28 cellular contexts compared by ENCODE assay signal in the genomic region with DNA sequence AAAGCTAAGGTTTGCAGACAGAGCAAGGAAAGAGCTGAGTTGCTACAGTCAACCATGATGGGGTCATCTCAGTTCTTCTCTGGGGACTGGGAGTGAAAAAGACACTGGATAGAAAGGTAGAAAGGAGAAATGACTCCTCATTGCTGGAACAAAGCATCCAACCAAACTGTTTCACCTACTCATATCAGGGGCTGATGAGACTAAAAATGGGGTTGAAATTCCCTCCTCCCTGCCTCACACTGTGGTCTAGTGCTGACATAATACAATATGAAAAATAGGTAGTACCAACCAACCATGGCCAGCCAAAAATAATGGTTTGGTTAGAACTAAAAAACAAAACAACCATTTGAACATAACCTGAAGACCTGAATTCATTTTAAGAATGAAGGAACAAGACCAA.
"Had no signal": no experiment of that assay in that cellular context is flagged by ENCODE, and none has a peak within 500 bp of the region (broad histone marks: within the 10 kb centered on the region; RNA-seq: fewer than 3 reads in every experiment).

No MANE protein-coding gene starts in this region.

- H3K9me3 Mint-ChIP-seq: natural killer cell; stimulated activated effector memory CD8-positive, alpha-beta T cell treated with anti-CD3 and anti-CD28 coated beads, Interleukin-12 subunit alpha, Interleukin-12 subunit beta, amount 100 ng/mL, for 72 hours had no signal

- DNase-seq: natural killer cell; occipital lobe; ovary; posterior cingulate gyrus; psoas muscle; right cardiac atrium; right lobe of liver; sigmoid colon; small intestine; stimulated activated CD4-positive, alpha-beta T cell treated with anti-CD3 and anti-CD28 coated beads, Interleukin-15, amount 100 ng/mL, for 24 hours; stimulated activated CD4-positive, alpha-beta T cell treated with anti-CD3 and anti-CD28 coated beads, Interleukin-2, amount 100 ng/mL, for 24 hours; stimulated activated CD4-positive, alpha-beta T cell treated with anti-CD3 and anti-CD28 coated beads, Interleukin-2, amount 100 ng/mL, for 48 hours; stimulated activated CD4-positive, alpha-beta T cell treated with anti-CD3 and anti-CD28 coated beads, Interleukin-4, amount 100 ng/mL, for 24 hours; stimulated activated naive CD4-positive, alpha-beta T cell; stimulated activated naive CD8-positive, alpha-beta T cell treated with anti-CD3 and anti-CD28 coated beads, Interleukin-15, amount 100 ng/mL, for 72 hours; stimulated activated naive CD8-positive, alpha-beta T cell treated with anti-CD3 and anti-CD28 coated beads, Interleukin-15, Interleukin-2, amounts not matched to agents 100 U/mL and 50 U/mL, for 24 hours; substantia nigra; testis; tibial artery; trophoblast cell; upper lobe of left lung had no signal

- H3K36me3 ChIP-seq: neural progenitor cell, ovary, right lobe of liver, sigmoid colon, suprapubic skin, tibial artery, upper lobe of left lung, vagina had no signal

- ATAC-seq: natural killer cell; psoas muscle; right cardiac atrium; right lobe of liver; stimulated activated effector memory CD8-positive, alpha-beta T cell treated with anti-CD3 and anti-CD28 coated beads, Interleukin-12 subunit alpha, Interleukin-12 subunit beta, amount 100 ng/mL, for 72 hours; stimulated activated naive CD8-positive, alpha-beta T cell treated with anti-CD3 and anti-CD28 coated beads, Interleukin-15, amount 100 ng/mL, for 72 hours; stimulated activated naive CD8-positive, alpha-beta T cell treated with anti-CD3 and anti-CD28 coated beads, Interleukin-15, Interleukin-2, amounts not matched to agents 100 U/mL and 50 U/mL, for 24 hours had no signal

- H3K9me3 ChIP-seq: psoas muscle, right lobe of liver, sigmoid colon, suprapubic skin, testis, tibial artery, upper lobe of left lung, vagina had no signal

- H3K4me2 ChIP-seq: neural progenitor cell had no signal

- H3K4me3 Mint-ChIP-seq: natural killer cell; nephron; neural progenitor cell; stimulated activated effector memory CD8-positive, alpha-beta T cell treated with anti-CD3 and anti-CD28 coated beads, Interleukin-12 subunit alpha, Interleukin-12 subunit beta, amount 100 ng/mL, for 72 hours; stimulated activated naive CD8-positive, alpha-beta T cell treated with anti-CD3 and anti-CD28 coated beads, Interleukin-15, amount 100 ng/mL, for 72 hours had no signal

- H3K4me3 ChIP-seq: neural progenitor cell, ovary, psoas muscle, right lobe of liver, sigmoid colon, suprapubic skin, testis, tibial artery, upper lobe of left lung, vagina had no signal

- H3K36me3 Mint-ChIP-seq: natural killer cell; neural progenitor cell; stimulated activated effector memory CD8-positive, alpha-beta T cell treated with anti-CD3 and anti-CD28 coated beads, Interleukin-12 subunit alpha, Interleukin-12 subunit beta, amount 100 ng/mL, for 72 hours had no signal

- H3K4me1 Mint-ChIP-seq: natural killer cell; nephron; stimulated activated effector memory CD8-positive, alpha-beta T cell treated with anti-CD3 and anti-CD28 coated beads, Interleukin-12 subunit alpha, Interleukin-12 subunit beta, amount 100 ng/mL, for 72 hours had no signal

- H3K27me3 ChIP-seq: neural progenitor cell, ovary, right lobe of liver, sigmoid colon, suprapubic skin, testis, tibial artery, upper lobe of left lung, vagina had no signal

- H3K4me1 ChIP-seq: neural progenitor cell, parathyroid adenoma, right lobe of liver, sigmoid colon, suprapubic skin, testis, tibial artery, upper lobe of left lung, vagina had no signal

- H2AFZ ChIP-seq: neural progenitor cell, parathyroid adenoma had no signal

- H3K27ac ChIP-seq: neural progenitor cell, ovary, parathyroid adenoma, psoas muscle, right lobe of liver, sigmoid colon, suprapubic skin, testis, tibial artery, upper lobe of left lung, vagina had no signal

- H3K9ac ChIP-seq: neural progenitor cell, parathyroid adenoma had no signal

- H3K27ac Mint-ChIP-seq: natural killer cell; nephron; neural progenitor cell; progenitor cell of endocrine pancreas; stimulated activated effector memory CD8-positive, alpha-beta T cell treated with anti-CD3 and anti-CD28 coated beads, Interleukin-12 subunit alpha, Interleukin-12 subunit beta, amount 100 ng/mL, for 72 hours; stimulated activated naive CD8-positive, alpha-beta T cell treated with anti-CD3 and anti-CD28 coated beads, Interleukin-15, amount 100 ng/mL, for 72 hours had no signal
